Comparison of ENCODE assay signal across 18 cellular contexts in the genomic region with DNA sequence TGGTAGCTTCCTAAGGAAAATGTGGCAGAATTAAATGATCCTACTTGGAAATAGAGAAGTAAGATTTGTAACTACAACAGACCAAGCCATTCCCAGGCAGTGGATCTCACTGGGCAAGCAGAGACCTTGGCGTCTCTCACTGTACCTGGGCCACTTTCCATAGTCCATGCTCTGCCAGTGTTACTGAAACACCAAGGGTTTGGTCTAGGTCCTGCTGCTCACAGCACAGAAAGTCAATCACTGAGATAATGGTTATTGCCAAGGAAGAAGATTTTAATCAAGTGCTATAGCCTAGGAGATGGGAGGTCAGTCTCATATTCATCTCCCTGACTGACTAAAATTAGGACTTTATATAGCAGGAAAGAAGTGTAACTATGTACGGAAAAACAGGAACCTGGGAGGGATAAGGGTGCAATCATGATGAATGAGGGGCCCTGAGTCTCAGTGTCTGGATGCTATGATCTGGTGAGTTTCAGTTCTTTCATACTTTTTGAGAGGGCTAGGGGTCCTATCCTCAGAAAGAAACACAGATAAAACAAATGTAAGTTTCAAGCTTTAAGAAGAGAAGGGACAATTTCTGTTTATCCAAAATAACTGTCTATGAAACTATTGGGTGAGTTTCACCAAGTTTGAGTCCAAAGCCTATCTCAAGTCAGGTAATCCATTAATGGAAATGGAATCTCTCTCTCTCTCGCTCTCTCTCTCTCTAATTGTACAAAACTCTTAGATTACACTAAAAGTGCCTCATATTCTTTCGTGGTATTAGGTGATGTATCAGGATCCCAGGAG. TPM values are rescaled to one million over a fixed set of nuclear protein-coding genes. Genes with fewer than 3 reads are reported as not detected.
DNase-seq lines count a peak whose midpoint lies in the region; ATAC-seq and FAIRE-seq lines count a peak whose summit lies in the region.
"Had no signal": no experiment of that assay in that cellular context is flagged by ENCODE, and none has a peak within 500 bp of the region (broad histone marks: within the 10 kb centered on the region; RNA-seq: fewer than 3 reads in every experiment).

No MANE protein-coding gene starts in this region.

- H3K4me3 Mint-ChIP-seq in activated T-cell treated with anti-CD3 and anti-CD28 coated beads, Interleukin-2, amount 50 U/mL, for 24 hours, result peak overlapping the region; percentile 81
- peak overlapping the region; percentile 56 for H3K4me3 Mint-ChIP-seq in activated naive CD8-positive, alpha-beta T cell
- peak overlapping the region; percentile 61 for H3K4me3 Mint-ChIP-seq in stimulated activated memory B cell treated with anti-CD40 and anti-IgM and Interleukin-4, amounts not matched to agents 10 μg/mL and 1 μg/mL and 100 μg/mL, for 72 hours

- H3K9me3 Mint-ChIP-seq in activated T-cell treated with anti-CD3 and anti-CD28 coated beads, Interleukin-2, amount 50 U/mL, for 24 hours, result peaks cover 2% of the 10 kb centered on the region
- no peaks in the 10 kb centered on the region for H3K9me3 Mint-ChIP-seq in activated naive CD8-positive, alpha-beta T cell (ENCODE audit: low read depth)
- H3K9me3 Mint-ChIP-seq in stimulated activated memory B cell treated with anti-CD40 and anti-IgM and Interleukin-4, amounts not matched to agents 10 μg/mL and 1 μg/mL and 100 μg/mL, for 72 hours, result no peaks in the 10 kb centered on the region

- peaks cover 87% of the 10 kb centered on the region for H3K4me1 Mint-ChIP-seq in activated T-cell treated with anti-CD3 and anti-CD28 coated beads, Interleukin-2, amount 50 U/mL, for 24 hours (ENCODE audit: low read depth)
- peaks cover 64% of the 10 kb centered on the region for H3K4me1 Mint-ChIP-seq in activated naive CD8-positive, alpha-beta T cell (ENCODE audit: low read depth)
- H3K4me1 Mint-ChIP-seq in stimulated activated memory B cell treated with anti-CD40 and anti-IgM and Interleukin-4, amounts not matched to agents 10 μg/mL and 1 μg/mL and 100 μg/mL, for 72 hours, result peaks cover 64% of the 10 kb centered on the region

- ATAC-seq in stimulated activated memory B cell treated with anti-CD40 and anti-IgM and Interleukin-4, amounts not matched to agents 10 μg/mL and 1 μg/mL and 100 μg/mL, for 72 hours, result no peak
- ATAC-seq: foreskin keratinocyte, left lobe of liver had no signal

- H3K27ac Mint-ChIP-seq in activated T-cell treated with anti-CD3 and anti-CD28 coated beads, Interleukin-2, amount 50 U/mL, for 24 hours, result peak overlapping the region; percentile 98
- H3K27ac Mint-ChIP-seq in activated naive CD8-positive, alpha-beta T cell, result peak overlapping the region; percentile 100
- H3K27ac Mint-ChIP-seq in stimulated activated memory B cell treated with anti-CD40 and anti-IgM and Interleukin-4, amounts not matched to agents 10 μg/mL and 1 μg/mL and 100 μg/mL, for 72 hours, result peak overlapping the region; percentile 100

- DNase-seq in activated T-cell treated with anti-CD3 and anti-CD28 coated beads, Interleukin-2, amount 50 U/mL, for 24 hours, result no peak
- no peak for DNase-seq in activated T-cell treated with anti-CD3 and anti-CD28 coated beads, Interleukin-2, amount 50 U/mL, for 1 hour
- DNase-seq in KBM-7, result peak; percentile 42
- no peak for DNase-seq in stimulated activated CD4-positive, alpha-beta T cell treated with anti-CD3 and anti-CD28 coated beads, Interleukin-1b, Interleukin-23, amount 100 ng/mL, for 48 hours
- DNase-seq in HCEC 1CT, result no peak
- DNase-seq in frontal cortex (ENCODE audit: low spot score in 2 of 2), result no peak
- DNase-seq: amygdala, foreskin keratinocyte, NCI-H1048, NCI-H2171, posterior cingulate gyrus, SHP77 had no signal

- H3K27me3 Mint-ChIP-seq in activated T-cell treated with anti-CD3 and anti-CD28 coated beads, Interleukin-2, amount 50 U/mL, for 24 hours, result no peaks in the 10 kb centered on the region
- no peaks in the 10 kb centered on the region for H3K27me3 Mint-ChIP-seq in activated naive CD8-positive, alpha-beta T cell
- no peaks in the 10 kb centered on the region for H3K27me3 Mint-ChIP-seq in stimulated activated memory B cell treated with anti-CD40 and anti-IgM and Interleukin-4, amounts not matched to agents 10 μg/mL and 1 μg/mL and 100 μg/mL, for 72 hours

- peaks cover 52% of the 10 kb centered on the region for H3K36me3 Mint-ChIP-seq in activated T-cell treated with anti-CD3 and anti-CD28 coated beads, Interleukin-2, amount 50 U/mL, for 24 hours (ENCODE audit: low read depth)
- peaks cover 6% of the 10 kb centered on the region for H3K36me3 Mint-ChIP-seq in activated naive CD8-positive, alpha-beta T cell
- peaks cover 14% of the 10 kb centered on the region for H3K36me3 Mint-ChIP-seq in stimulated activated memory B cell treated with anti-CD40 and anti-IgM and Interleukin-4, amounts not matched to agents 10 μg/mL and 1 μg/mL and 100 μg/mL, for 72 hours

- no peak for FAIRE-seq in frontal cortex (lab: Jason Lieb, UNC)
- FAIRE-seq: G401.6 had no signal

- in situ Hi-C loops in KBM-7 (cut with MboI; ENCODE audit: low pct_unique_long_range_greater_than_20kb, low sequenced_read_pairs), result no loop called here

RNA-seq across cellular contexts. Expression of a gene that starts 20.6 kb away (rescaled TPM):
- not detected for total RNA-seq in frontal cortex
- total RNA-seq: foreskin keratinocyte, left lobe of liver, skeletal muscle tissue, urinary bladder had no signal

RNA-seq across cellular contexts. Expression of a gene that starts 29.7 kb away (rescaled TPM):
- 124 TPM for total RNA-seq in frontal cortex

RNA-seq across cellular contexts. Expression of a gene that starts 41.0 kb away (rescaled TPM):
- 17.1 TPM for total RNA-seq in frontal cortex

RNA-seq across cellular contexts. Expression of a gene that starts 54.9 kb away (rescaled TPM):
- total RNA-seq in frontal cortex, result not detected
- total RNA-seq: foreskin keratinocyte, left lobe of liver, skeletal muscle tissue, urinary bladder had no signal
